ENCODE assay signal across 1 cellular context in the genomic region with DNA sequence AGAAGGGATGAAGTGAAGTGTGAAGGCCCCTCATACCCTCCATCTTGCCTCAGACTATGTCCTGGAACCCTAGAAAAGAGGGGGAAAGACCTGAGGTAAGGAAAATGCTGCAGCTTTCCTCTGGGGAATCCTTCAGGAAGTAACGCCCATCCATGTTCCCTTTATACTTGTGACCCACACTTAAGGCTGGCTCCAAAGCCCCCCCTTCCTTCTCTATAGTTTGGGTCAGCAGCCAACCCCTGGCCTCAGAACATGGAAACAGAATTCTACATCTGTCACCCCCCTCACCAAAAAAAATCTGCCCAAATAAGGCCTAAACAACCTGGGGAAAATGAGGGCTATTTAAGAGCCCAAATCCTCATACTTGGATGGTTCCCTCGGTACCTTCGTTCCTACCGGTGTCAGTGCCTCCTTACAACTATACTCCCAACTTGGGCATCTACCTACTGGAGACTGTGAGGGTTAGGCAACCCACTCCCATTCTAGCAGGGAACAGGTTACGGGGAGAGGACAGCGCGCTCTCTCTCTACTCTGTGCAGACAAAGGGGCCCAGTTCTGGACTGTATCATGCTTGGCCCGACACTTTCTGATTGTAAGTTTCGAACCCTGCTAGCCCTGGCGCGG.
TF ChIP-seq lines count a peak whose summit lies in the region.

No MANE protein-coding gene starts in this region.

TF ChIP-seq in H1, 55 proteins besides CTCF, POLR2A, EP300 and RAD21:
- TF ChIP-seq SAP30 (IDR thresholded peaks at IDR 0.05; ENCODE audit: insufficient read depth, insufficient replicate concordance, low read length) (peak; percentile 67), RBBP5 (IDR thresholded peaks at IDR 0.05; ENCODE audit: borderline replicate concordance, low read depth, low read length) (no peak), EGR1 (IDR thresholded peaks at IDR 0.05; ENCODE audit: borderline replicate concordance, low read depth, low read length) (no peak), RFX5 (IDR thresholded peaks at IDR 0.05; ENCODE audit: borderline replicate concordance, low read depth, low read length) (no peak), ASH2L (IDR thresholded peaks at IDR 0.05; ENCODE audit: low read length) (no peak)
- TF ChIP-seq, protein P1, sequence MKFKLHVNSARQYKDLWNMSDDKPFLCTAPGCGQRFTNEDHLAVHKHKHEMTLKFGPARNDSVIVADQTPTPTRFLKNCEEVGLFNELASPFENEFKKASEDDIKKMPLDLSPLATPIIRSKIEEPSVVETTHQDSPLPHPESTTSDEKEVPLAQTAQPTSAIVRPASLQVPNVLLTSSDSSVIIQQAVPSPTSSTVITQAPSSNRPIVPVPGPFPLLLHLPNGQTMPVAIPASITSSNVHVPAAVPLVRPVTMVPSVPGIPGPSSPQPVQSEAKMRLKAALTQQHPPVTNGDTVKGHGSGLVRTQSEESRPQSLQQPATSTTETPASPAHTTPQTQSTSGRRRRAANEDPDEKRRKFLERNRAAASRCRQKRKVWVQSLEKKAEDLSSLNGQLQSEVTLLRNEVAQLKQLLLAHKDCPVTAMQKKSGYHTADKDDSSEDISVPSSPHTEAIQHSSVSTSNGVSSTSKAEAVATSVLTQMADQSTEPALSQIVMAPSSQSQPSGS (IDR thresholded peaks at IDR 0.05; ENCODE audit: low read length) = no peak
